In the genomic region with DNA sequence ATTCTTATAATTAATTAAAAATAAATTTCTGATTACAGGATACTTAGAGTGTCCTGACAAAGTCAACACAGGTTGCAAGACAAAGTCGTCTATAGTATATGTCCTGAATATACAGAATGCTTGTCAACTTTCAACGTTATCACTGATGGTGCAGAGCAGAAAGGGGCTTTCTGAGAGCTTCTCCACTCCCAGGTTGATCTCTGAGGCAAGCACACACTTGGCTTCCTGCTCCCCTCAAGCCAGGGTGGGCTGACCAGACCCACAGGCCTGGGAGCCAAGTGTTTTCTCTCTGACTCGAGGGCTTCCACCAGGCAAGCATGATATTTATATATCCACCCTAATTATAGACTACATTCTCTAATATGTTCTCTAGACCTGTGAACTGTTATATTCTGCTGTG, we compare ENCODE assay signal across 22 cellular contexts.
DNase-seq lines count a peak whose midpoint lies in the region; ATAC-seq, FAIRE-seq and TF ChIP-seq lines count a peak whose summit lies in the region.
"Had no signal": no experiment of that assay in that cellular context is flagged by ENCODE, and none has a peak within 500 bp of the region (broad histone marks: within the 10 kb centered on the region; RNA-seq: fewer than 3 reads in every experiment).

No MANE protein-coding gene starts in this region.

- CTCF ChIA-PET in GM12878 (lab: Yijun Ruan, JAX): interaction anchor here (1.1 kb wide), 1 partner anchor 32 kb away, joined by 3 read pairs; no protein-coding TSS in a partner anchor

- POLR2A ChIA-PET in GM12878 (lab: Charles Lee): no interaction called here

- DNase-seq in Right ventricle myocardium inferior (ENCODE audit: missing footprints) (peak; percentile 4), heart left ventricle (no peak), GM12878 (ENCODE audit: low read depth, low spot score) (no peak), NCI-H1694 treated with DMSO at 0.1 percent for 48 hours (lab: John Stamatoyannopoulos, UW) (no peak), OCI-M2 (lab: John Stamatoyannopoulos, UW; ENCODE audit: unreplicated experiment) (no peak), AML-193 (lab: John Stamatoyannopoulos, UW) (no peak)
- DNase-seq: BE2C; C1 segment of cervical spinal cord; Calu3; CD4-positive, alpha-beta memory T cell; COR-L47; DMS53; DMS79 treated with DMSO at 0.1 percent for 48 hours; GF-D8; GM23248; H7; HCEC 1CT had no signal

- H3K4me2 ChIP-seq in GM12878 (ENCODE audit: control insufficient read depth, insufficient read depth): no peak overlapping the region

- peaks cover 0 to 7% (median 0%) of the 10 kb centered on the region in 12 donors for H3K9me3 ChIP-seq in heart left ventricle
- no peaks in the 10 kb centered on the region; the same call in 2 of the 3 replicates for H3K9me3 ChIP-seq in GM12878 (replicated peaks; ENCODE audit: control insufficient read depth, insufficient read depth, low read length)
- H3K9me3 ChIP-seq: BE2C had no signal

- ATAC-seq in Right ventricle myocardium inferior (no peak), heart left ventricle (no peak), HG03354 (IDR thresholded peaks at IDR 0.05; ENCODE audit: poor library complexity, severe bottlenecking, unreplicated experiment) (peak; percentile 49), GM12878 (peak; percentile 37)

- TF ChIP-seq POLR2A in heart left ventricle (IDR thresholded peaks at IDR 0.05) (no peak), GM12878 (IDR thresholded peaks at IDR 0.05; ENCODE audit: low read depth, low read length) (no peak)

- SMC1A ChIA-PET in GM12878 (lab: Charles Lee; ENCODE audit: uncharacterized antibody, unreplicated experiment): no interaction called here

- H3K79me2 ChIP-seq in GM12878 (ENCODE audit: control insufficient read depth, insufficient read depth, low read length): no peaks in the 10 kb centered on the region

- no peak overlapping the region for H3K4me3 ChIP-seq in heart left ventricle
- no peak overlapping the region for H3K4me3 ChIP-seq in GM12878
- H3K4me3 ChIP-seq: GM23248 had no signal

- no peak for TF ChIP-seq CTCF in heart left ventricle (IDR thresholded peaks at IDR 0.05)
- no peak for TF ChIP-seq CTCF in GM12878 (IDR thresholded peaks at IDR 0.05 in 2 of 3, conservative IDR thresholded peaks at IDR 0.05 in 1 of 3; ENCODE audit: control insufficient read depth in 2 of 3, extremely low read depth in 1 of 3, insufficient read depth in 1 of 3, low read depth in 3 of 3, low read length in 3 of 3)

- FAIRE-seq in GM12878 (lab: Jason Lieb, UNC): no peak
- FAIRE-seq: A204.1, GM18507, GM19239, H1 had no signal

- H3K36me3 ChIP-seq in heart left ventricle: no peaks in the 10 kb centered on the region
- no peaks in the 10 kb centered on the region for H3K36me3 ChIP-seq in GM12878 (ENCODE audit: control insufficient read depth in 2 of 2, insufficient read depth in 2 of 2, low read length in 1 of 2)
- H3K36me3 ChIP-seq: BE2C had no signal

- no TSS peak for BruUV-seq in GM12878 (replicated peaks; lab: Mats Ljungman, UMichigan)

- RAD21 ChIA-PET in GM12878 (lab: Charles Lee; ENCODE audit: unreplicated experiment): no interaction called here

- H3K4me1 ChIP-seq in heart left ventricle (no peaks in the 10 kb centered on the region), GM12878 (ENCODE audit: control insufficient read depth, insufficient read depth, low read length) (no peaks in the 10 kb centered on the region)
- H3K4me1 ChIP-seq: BE2C had no signal

- no peak for TF ChIP-seq EP300 in GM12878 (IDR thresholded peaks at IDR 0.05; ENCODE audit: borderline replicate concordance in 1 of 2, control insufficient read depth in 1 of 2, low read depth in 2 of 2, low read length in 2 of 2)

- intact Hi-C loops in Right ventricle myocardium inferior (cut with DNase I) (no loop called here), heart left ventricle (cut with DNase I) (no loop called here), GM12878 (cut with micrococcal nuclease; ENCODE audit: unreplicated experiment) (no loop called here)

- no peak overlapping the region for H3K9ac ChIP-seq in GM12878 (ENCODE audit: control insufficient read depth, insufficient read depth, low read length)
- H3K9ac ChIP-seq: GM23248 had no signal

- TF ChIP-seq RAD21 in GM12878 (IDR thresholded peaks at IDR 0.05; ENCODE audit: insufficient read depth, low read depth, low read length): no peak

- H3K27ac ChIP-seq in heart left ventricle (no peak overlapping the region), GM12878 (ENCODE audit: control insufficient read depth, insufficient read depth) (no peak overlapping the region)
- H3K27ac ChIP-seq: GM23248 had no signal

- H4K20me1 ChIP-seq in GM12878 (ENCODE audit: control insufficient read depth, insufficient read depth): no peaks in the 10 kb centered on the region

- H3K27me3 ChIP-seq in heart left ventricle (no peaks in the 10 kb centered on the region), GM12878 (replicated peaks in 1 of 2; ENCODE audit: control insufficient read depth in 2 of 2, insufficient read depth in 2 of 2, low read length in 1 of 2) (no peaks in the 10 kb centered on the region)
- H3K27me3 ChIP-seq: BE2C had no signal

- in situ Hi-C loops in GM12878 (cut with MboI): no loop called here

- WGBS in heart left ventricle, 4 donors: 25 to 62% (median 42%) methylated on average over 3 of the region's 3 CpGs
- 2% methylated on average over 3 of the region's 3 CpGs for WGBS in GM12878 (ENCODE audit: insufficient coverage, insufficient replicate concordance, low lambda C conversion rate, missing lambda C conversion rate)

- H2AFZ ChIP-seq in GM12878 (ENCODE audit: control insufficient read depth, low read depth, low read length): no peak overlapping the region
- H2AFZ ChIP-seq: GM23248 had no signal

TF ChIP-seq in GM12878, 131 proteins besides CTCF, POLR2A, EP300 and RAD21:
- TF ChIP-seq ZNF24 (IDR thresholded peaks at IDR 0.05) (no peak), RBBP5 (conservative IDR thresholded peaks at IDR 0.05) (no peak), HDAC6 (IDR thresholded peaks at IDR 0.05; ENCODE audit: unreplicated experiment) (no peak), TARDBP (IDR thresholded peaks at IDR 0.05; ENCODE audit: borderline replicate concordance) (no peak), PAX5 (IDR thresholded peaks at IDR 0.05; ENCODE audit: borderline replicate concordance, low read depth, low read length) (no peak), TBL1XR1 (IDR thresholded peaks at IDR 0.05; ENCODE audit: low read depth, low read length) (no peak), KAT2A (conservative IDR thresholded peaks at IDR 0.05; ENCODE audit: control insufficient read depth, low read depth, low read length) (no peak), SUZ12 (IDR thresholded peaks at IDR 0.05; ENCODE audit: unreplicated experiment) (no peak), TCF12 (IDR thresholded peaks at IDR 0.05; ENCODE audit: low read depth, low read length) (no peak)
- TF ChIP-seq, protein P1, sequence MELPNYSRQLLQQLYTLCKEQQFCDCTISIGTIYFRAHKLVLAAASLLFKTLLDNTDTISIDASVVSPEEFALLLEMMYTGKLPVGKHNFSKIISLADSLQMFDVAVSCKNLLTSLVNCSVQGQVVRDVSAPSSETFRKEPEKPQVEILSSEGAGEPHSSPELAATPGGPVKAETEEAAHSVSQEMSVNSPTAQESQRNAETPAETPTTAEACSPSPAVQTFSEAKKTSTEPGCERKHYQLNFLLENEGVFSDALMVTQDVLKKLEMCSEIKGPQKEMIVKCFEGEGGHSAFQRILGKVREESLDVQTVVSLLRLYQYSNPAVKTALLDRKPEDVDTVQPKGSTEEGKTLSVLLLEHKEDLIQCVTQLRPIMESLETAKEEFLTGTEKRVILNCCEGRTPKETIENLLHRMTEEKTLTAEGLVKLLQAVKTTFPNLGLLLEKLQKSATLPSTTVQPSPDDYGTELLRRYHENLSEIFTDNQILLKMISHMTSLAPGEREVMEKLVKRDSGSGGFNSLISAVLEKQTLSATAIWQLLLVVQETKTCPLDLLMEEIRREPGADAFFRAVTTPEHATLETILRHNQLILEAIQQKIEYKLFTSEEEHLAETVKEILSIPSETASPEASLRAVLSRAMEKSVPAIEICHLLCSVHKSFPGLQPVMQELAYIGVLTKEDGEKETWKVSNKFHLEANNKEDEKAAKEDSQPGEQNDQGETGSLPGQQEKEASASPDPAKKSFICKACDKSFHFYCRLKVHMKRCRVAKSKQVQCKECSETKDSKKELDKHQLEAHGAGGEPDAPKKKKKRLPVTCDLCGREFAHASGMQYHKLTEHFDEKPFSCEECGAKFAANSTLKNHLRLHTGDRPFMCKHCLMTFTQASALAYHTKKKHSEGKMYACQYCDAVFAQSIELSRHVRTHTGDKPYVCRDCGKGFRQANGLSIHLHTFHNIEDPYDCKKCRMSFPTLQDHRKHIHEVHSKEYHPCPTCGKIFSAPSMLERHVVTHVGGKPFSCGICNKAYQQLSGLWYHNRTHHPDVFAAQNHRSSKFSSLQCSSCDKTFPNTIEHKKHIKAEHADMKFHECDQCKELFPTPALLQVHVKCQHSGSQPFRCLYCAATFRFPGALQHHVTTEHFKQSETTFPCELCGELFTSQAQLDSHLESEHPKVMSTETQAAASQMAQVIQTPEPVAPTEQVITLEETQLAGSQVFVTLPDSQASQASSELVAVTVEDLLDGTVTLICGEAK (IDR thresholded peaks at IDR 0.05; ENCODE audit: borderline replicate concordance): no peak
- TF ChIP-seq, protein P2, sequence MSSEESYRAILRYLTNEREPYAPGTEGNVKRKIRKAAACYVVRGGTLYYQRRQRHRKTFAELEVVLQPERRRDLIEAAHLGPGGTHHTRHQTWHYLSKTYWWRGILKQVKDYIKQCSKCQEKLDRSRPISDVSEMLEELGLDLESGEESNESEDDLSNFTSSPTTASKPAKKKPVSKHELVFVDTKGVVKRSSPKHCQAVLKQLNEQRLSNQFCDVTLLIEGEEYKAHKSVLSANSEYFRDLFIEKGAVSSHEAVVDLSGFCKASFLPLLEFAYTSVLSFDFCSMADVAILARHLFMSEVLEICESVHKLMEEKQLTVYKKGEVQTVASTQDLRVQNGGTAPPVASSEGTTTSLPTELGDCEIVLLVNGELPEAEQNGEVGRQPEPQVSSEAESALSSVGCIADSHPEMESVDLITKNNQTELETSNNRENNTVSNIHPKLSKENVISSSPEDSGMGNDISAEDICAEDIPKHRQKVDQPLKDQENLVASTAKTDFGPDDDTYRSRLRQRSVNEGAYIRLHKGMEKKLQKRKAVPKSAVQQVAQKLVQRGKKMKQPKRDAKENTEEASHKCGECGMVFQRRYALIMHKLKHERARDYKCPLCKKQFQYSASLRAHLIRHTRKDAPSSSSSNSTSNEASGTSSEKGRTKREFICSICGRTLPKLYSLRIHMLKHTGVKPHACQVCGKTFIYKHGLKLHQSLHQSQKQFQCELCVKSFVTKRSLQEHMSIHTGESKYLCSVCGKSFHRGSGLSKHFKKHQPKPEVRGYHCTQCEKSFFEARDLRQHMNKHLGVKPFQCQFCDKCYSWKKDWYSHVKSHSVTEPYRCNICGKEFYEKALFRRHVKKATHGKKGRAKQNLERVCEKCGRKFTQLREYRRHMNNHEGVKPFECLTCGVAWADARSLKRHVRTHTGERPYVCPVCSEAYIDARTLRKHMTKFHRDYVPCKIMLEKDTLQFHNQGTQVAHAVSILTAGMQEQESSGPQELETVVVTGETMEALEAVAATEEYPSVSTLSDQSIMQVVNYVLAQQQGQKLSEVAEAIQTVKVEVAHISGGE (CRISPR knock-in tag; IDR thresholded peaks at IDR 0.05): no peak

Comparison
In these comparisons a context has a peak if more than half of its experiments do, and no peak if none do; other contexts are left out.
1. ATAC-seq: peak in HG03354 (single experiment) and GM12878 (single experiment); none in Right ventricle myocardium inferior (single experiment) and heart left ventricle (0 of 4).